ENCODE assay signal across 8 cellular contexts in the genomic region with DNA sequence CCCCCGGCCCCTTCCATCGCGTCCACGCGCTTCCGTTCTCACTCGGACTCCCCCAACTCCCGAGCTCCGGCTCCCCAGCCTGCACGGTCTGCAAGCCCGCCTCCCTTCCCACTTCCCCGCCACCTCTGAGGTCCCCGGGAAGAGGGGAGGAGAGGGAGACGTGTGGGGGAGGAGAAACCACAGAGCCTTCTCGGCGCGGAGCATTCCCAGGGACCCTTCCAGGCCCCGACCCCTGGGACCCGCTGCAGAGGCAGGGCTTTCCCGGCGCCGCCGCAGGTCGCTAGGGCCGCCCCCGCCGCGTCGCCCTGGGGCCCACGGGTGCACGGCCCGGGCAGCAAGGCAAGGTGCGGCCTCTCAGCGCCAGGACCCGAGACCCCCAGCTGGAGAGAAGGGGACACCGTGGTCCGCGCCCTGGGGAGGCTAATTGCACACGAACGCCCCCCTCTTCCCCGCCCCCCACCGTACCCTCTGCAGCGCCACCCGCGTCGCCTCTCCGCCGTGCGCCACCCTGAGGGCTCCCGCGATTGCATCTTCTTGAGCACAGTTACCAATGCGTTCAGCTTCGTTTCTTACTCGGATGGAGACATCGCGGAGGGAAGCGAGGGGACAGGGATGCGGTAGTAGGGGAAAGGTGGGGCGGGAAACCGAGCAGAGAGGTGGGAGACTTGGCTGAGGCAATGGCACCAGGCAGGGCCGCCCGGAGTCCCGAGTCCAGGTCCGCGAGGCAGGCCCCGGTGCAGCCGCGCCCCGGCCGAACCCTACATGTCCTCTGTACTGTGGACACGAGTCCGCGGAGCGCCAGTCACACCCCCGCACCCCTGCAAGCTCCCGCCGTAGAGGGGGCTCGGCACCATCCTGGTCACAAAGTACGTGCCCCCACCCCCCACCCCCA. TPM values are rescaled to one million over a fixed set of nuclear protein-coding genes. Genes with fewer than 3 reads are reported as not detected.
DNase-seq lines count a peak whose midpoint lies in the region; ATAC-seq, FAIRE-seq and TF ChIP-seq lines count a peak whose summit lies in the region.

No MANE protein-coding gene starts in this region.

- TF ChIP-seq EP300 in H1 (IDR thresholded peaks at IDR 0.05; ENCODE audit: borderline replicate concordance in 1 of 2, low read depth in 2 of 2, low read length in 2 of 2) = no peak

- peaks cover 12% of the 10 kb centered on the region for H3K4me1 Mint-ChIP-seq in activated CD4-positive, alpha-beta memory T cell treated with anti-CD3 and anti-CD28 coated beads for 36 hours (ENCODE audit: low read depth)

- H3K36me3 Mint-ChIP-seq in activated CD4-positive, alpha-beta memory T cell treated with anti-CD3 and anti-CD28 coated beads for 36 hours = no peaks in the 10 kb centered on the region

- H2BK5ac ChIP-seq in H1 (ENCODE audit: low read depth, low read length) (peak overlapping the region; percentile 80), mesendoderm (ENCODE audit: low read length) (peak overlapping the region; percentile 92)

- H3K23ac ChIP-seq in H1 (ENCODE audit: insufficient read length) (no peak overlapping the region), mesendoderm (ENCODE audit: low read length) (peak overlapping the region; percentile 92)

- peak overlapping the region; percentile 98 for H4K91ac ChIP-seq in H1 (replicated peaks; ENCODE audit: insufficient read length, low read length)

- peak overlapping the region; percentile 71 for H3K4me3 Mint-ChIP-seq in activated CD4-positive, alpha-beta memory T cell treated with anti-CD3 and anti-CD28 coated beads for 36 hours

- no peak overlapping the region for H2BK15ac ChIP-seq in H1 (ENCODE audit: low read length)
- H2BK15ac ChIP-seq in mesendoderm (replicated peaks; ENCODE audit: low read depth) = no peak overlapping the region

- no peaks in the 10 kb centered on the region for H3K9me3 ChIP-seq in H1 (ENCODE audit: insufficient read depth in 2 of 2, low read depth in 1 of 2, low read length in 1 of 2)
- no peaks in the 10 kb centered on the region for H3K9me3 ChIP-seq in stomach smooth muscle (ENCODE audit: control insufficient read depth in 2 of 2, low read length in 2 of 2)

- H2AFZ ChIP-seq in H1 (ENCODE audit: low read length) = no peak overlapping the region

- intact Hi-C loops in activated CD4-positive, alpha-beta memory T cell treated with anti-CD3 and anti-CD28 coated beads for 36 hours (cut with micrococcal nuclease) = loop anchor here (2.0 to 10.0 kb wide), 3 partner anchors 181 to 1568 kb away; no protein-coding TSS in a partner anchor

- H3K4me2 ChIP-seq in H1 (ENCODE audit: insufficient read depth in 1 of 2, low read depth in 2 of 2, low read length in 2 of 2) (peak overlapping the region; percentile 90 to 92), mesendoderm (ENCODE audit: low read length) (peak overlapping the region; percentile 66)

- H3K4me1 ChIP-seq in H1 (replicated peaks in 1 of 4; ENCODE audit: control insufficient read depth in 3 of 4, insufficient read depth in 4 of 4, low read length in 3 of 4) (peaks cover 7 to 35% (median 21%) of the 10 kb centered on the region in 4 experiments), mesendoderm (ENCODE audit: control insufficient read depth, low read depth, low read length) (peaks cover 8% of the 10 kb centered on the region), stomach smooth muscle (ENCODE audit: control insufficient read depth, insufficient read depth, low read length) (peaks cover 19% of the 10 kb centered on the region)

- H4K5ac ChIP-seq in H1 (ENCODE audit: insufficient read length, low read depth, low read length) (peak overlapping the region; percentile 95), mesendoderm (ENCODE audit: low read length) (no peak overlapping the region)

- peak; percentile 52 for ATAC-seq in HG02642 (IDR thresholded peaks at IDR 0.05; ENCODE audit: poor library complexity, unreplicated experiment)

- H3K4ac ChIP-seq in H1 (replicated peaks; ENCODE audit: insufficient read length, low read depth, low read length) = peak overlapping the region; percentile 99
- peak overlapping the region; percentile 98 for H3K4ac ChIP-seq in mesendoderm (ENCODE audit: low read depth, low read length)

- no peaks in the 10 kb centered on the region for H4K20me1 ChIP-seq in H1 (replicated peaks in 1 of 2; ENCODE audit: control insufficient read depth in 1 of 2, insufficient read depth in 2 of 2, low read length in 2 of 2)

- peaks cover 33% of the 10 kb centered on the region; the same call in 1 of the 2 replicates for H3K23me2 ChIP-seq in H1 (ENCODE audit: low read depth, low read length)

- H2BK12ac ChIP-seq in H1 (ENCODE audit: low read depth, low read length) = peak overlapping the region; percentile 69; the same call in 1 of the 2 replicates

- H3K4me3 ChIP-seq in H1 (ENCODE audit: extremely low read depth in 1 of 4, insufficient read depth in 2 of 4, low read depth in 3 of 4, low read length in 4 of 4) (peak overlapping the region; percentile 48 to 88 (median 70)), mesendoderm (ENCODE audit: low read length) (peak overlapping the region; percentile 87), stomach smooth muscle (ENCODE audit: low read length in 2 of 2) (peak overlapping the region; percentile 84 to 88)

- H2BK120ac ChIP-seq in H1 (replicated peaks; ENCODE audit: low read depth, low read length) = peak overlapping the region; percentile 56
- H2BK120ac ChIP-seq in mesendoderm (ENCODE audit: low read depth, low read length) = peak overlapping the region; percentile 56

- H2AK5ac ChIP-seq in H1 (ENCODE audit: low read depth, low read length) = no peak overlapping the region
- H2AK5ac ChIP-seq in mesendoderm (ENCODE audit: low read length) = peak overlapping the region; percentile 64

- no peaks in the 10 kb centered on the region for H3K9me3 Mint-ChIP-seq in activated CD4-positive, alpha-beta memory T cell treated with anti-CD3 and anti-CD28 coated beads for 36 hours

- H3K36me3 ChIP-seq in H1 (ENCODE audit: control insufficient read depth in 2 of 4, insufficient read depth in 4 of 4, low read length in 3 of 4) (no peaks in the 10 kb centered on the region), mesendoderm (ENCODE audit: control insufficient read depth, insufficient read depth, low read length) (no peaks in the 10 kb centered on the region), stomach smooth muscle (ENCODE audit: control insufficient read depth in 2 of 2, insufficient read depth in 2 of 2, low read length in 2 of 2) (no peaks in the 10 kb centered on the region)

- peak overlapping the region; percentile 96 for H4K8ac ChIP-seq in H1 (ENCODE audit: extremely low read depth, insufficient read depth, low read length)
- no peak overlapping the region for H4K8ac ChIP-seq in mesendoderm (ENCODE audit: low read depth, low read length)

- peak; percentile 5 to 9; a peak in 1 of 4 replicates for TF ChIP-seq RAD21 in H1 (IDR thresholded peaks at IDR 0.05 in 1 of 2, conservative IDR thresholded peaks at IDR 0.05 in 1 of 2; ENCODE audit: low read depth in 2 of 2, low read length in 2 of 2)

- TF ChIP-seq POLR2A in H1 (IDR thresholded peaks at IDR 0.05; ENCODE audit: control extremely low read depth in 1 of 2, low read depth in 2 of 2, low read length in 2 of 2) = peak in 1 of 2 experiments; percentile 73; a peak in 1 of 3 replicates

- H3K79me2 ChIP-seq in H1 (ENCODE audit: control insufficient read depth in 1 of 2, insufficient read depth in 2 of 2, low read length in 2 of 2) = peaks cover 0 to 31% of the 10 kb centered on the region in 2 experiments; a peak in 2 of 4 replicates
- peaks cover 5% of the 10 kb centered on the region for H3K79me2 ChIP-seq in mesendoderm (ENCODE audit: control insufficient read depth, insufficient read depth, low read length)

- FAIRE-seq in H1 (lab: Jason Lieb, UNC) = no peak

- no peak overlapping the region for H3K27ac Mint-ChIP-seq in activated CD4-positive, alpha-beta memory T cell treated with anti-CD3 and anti-CD28 coated beads for 36 hours

- H3K27me3 ChIP-seq in H1 (replicated peaks in 1 of 4; ENCODE audit: control insufficient read depth in 3 of 4, extremely low read depth in 1 of 4, insufficient read depth in 3 of 4, low read length in 3 of 4) = peaks cover 5 to 24% (median 15%) of the 10 kb centered on the region in 4 experiments; a peak in 6 of 7 replicates
- H3K27me3 ChIP-seq in mesendoderm (ENCODE audit: insufficient read depth, low read length, poor library complexity) = peaks cover 3% of the 10 kb centered on the region
- peaks cover 0 to 3% of the 10 kb centered on the region in 2 donors for H3K27me3 ChIP-seq in stomach smooth muscle (ENCODE audit: control insufficient read depth in 1 of 2, insufficient read depth in 2 of 2, low read length in 2 of 2)

- 1% methylated on average over 28 of the region's 79 CpGs; no CpG with 5 or more reads in 1 of the 2 experiments for WGBS in H1 (ENCODE audit: extremely low coverage in 1 of 2, insufficient coverage in 1 of 2, insufficient read length in 1 of 2, insufficient replicate concordance in 2 of 2, low coverage in 1 of 2, low lambda C conversion rate in 2 of 2, missing lambda C conversion rate in 1 of 2), 2 experiments
- WGBS in mesendoderm (ENCODE audit: extremely low coverage, insufficient coverage, low lambda C conversion rate) = no CpG with 5 or more reads among the region's 79 CpGs

- H2BK20ac ChIP-seq in H1 (ENCODE audit: low read length) = no peak overlapping the region

- CTCF ChIA-PET in activated CD4-positive, alpha-beta memory T cell treated with anti-CD3 and anti-CD28 coated beads for 36 hours (lab: Charles Lee) = interaction anchor here (0.6 to 3.7 kb wide), 29 partner anchors 9 to 1492 kb away, joined by 3 to 43 read pairs (median 5); a partner anchor contains a TSS
- CTCF ChIA-PET in H1 (lab: Charles Lee; ENCODE audit: partially characterized antibody) = interaction anchor here (0.6 to 6.2 kb wide), 30 partner anchors 9 to 457 kb away, joined by 3 to 46 read pairs (median 4); no protein-coding TSS in a partner anchor

- peaks cover 51% of the 10 kb centered on the region for H3K27me3 Mint-ChIP-seq in activated CD4-positive, alpha-beta memory T cell treated with anti-CD3 and anti-CD28 coated beads for 36 hours

- DNase-seq in SIG-M5 treated with dmso at 0.1 percent for 504 hours (lab: John Stamatoyannopoulos, UW; ENCODE audit: unreplicated experiment) = peak; percentile 65
- DNase-seq in SIG-M5 (lab: John Stamatoyannopoulos, UW) = no peak
- DNase-seq in NCI-H1930 (lab: John Stamatoyannopoulos, UW) = peak; percentile 3 to 34
- DNase-seq in activated CD4-positive, alpha-beta memory T cell treated with anti-CD3 and anti-CD28 coated beads for 36 hours = peak; percentile 67
- peak in 1 of 2 experiments; percentile 83 for DNase-seq in H1 (ENCODE audit: low read depth in 1 of 2, low spot score in 2 of 2)
- peak; percentile 82 for DNase-seq in mesendoderm

- H3K79me1 ChIP-seq in H1 (ENCODE audit: low read depth, low read length) = no peaks in the 10 kb centered on the region
- H3K79me1 ChIP-seq in mesendoderm (ENCODE audit: low read length) = no peaks in the 10 kb centered on the region

- H3K14ac ChIP-seq in H1 (ENCODE audit: insufficient read length) = no peak overlapping the region

- peak overlapping the region; percentile 98 for H3K56ac ChIP-seq in H1 (replicated peaks; ENCODE audit: insufficient read length, low read depth, low read length)
- peak overlapping the region; percentile 99 for H3K56ac ChIP-seq in mesendoderm (ENCODE audit: low read length)

- H3K27ac ChIP-seq in H1 (ENCODE audit: low read depth, low read length) = peak overlapping the region; percentile 86
- peak overlapping the region; percentile 97 for H3K27ac ChIP-seq in mesendoderm (ENCODE audit: low read depth, low read length)
- no peak overlapping the region for H3K27ac ChIP-seq in stomach smooth muscle (ENCODE audit: low read length)

- POLR2A ChIA-PET in activated CD4-positive, alpha-beta memory T cell treated with anti-CD3 and anti-CD28 coated beads for 36 hours (lab: Charles Lee) = interaction anchor here (0.5 to 1.3 kb wide), 5 partner anchors 21 to 222 kb away, joined by 3 to 7 read pairs (median 3); a partner anchor contains a TSS
- POLR2A ChIA-PET in H1 (lab: Charles Lee; ENCODE audit: partially characterized antibody) = interaction anchor here (0.6 to 12.9 kb wide), 18 partner anchors 10 to 461 kb away, joined by 3 to 322 read pairs (median 4); a partner anchor contains a TSS

- H3K9ac ChIP-seq in H1 (replicated peaks in 1 of 4; ENCODE audit: extremely low read depth in 1 of 4, low read depth in 3 of 4, low read length in 3 of 4) (peak overlapping the region; percentile 31 to 93 (median 80)), mesendoderm (ENCODE audit: low read length) (peak overlapping the region; percentile 98), stomach smooth muscle (ENCODE audit: low read length in 2 of 2) (peak overlapping the region; percentile 13 to 45)

- H3K18ac ChIP-seq in H1 (ENCODE audit: extremely low read depth, low read length) = peak overlapping the region; percentile 99
- peak overlapping the region; percentile 93 for H3K18ac ChIP-seq in mesendoderm (ENCODE audit: low read length)

- peak in 1 of 3 experiments; percentile 42; a peak in 1 of 4 replicates for TF ChIP-seq CTCF in H1 (IDR thresholded peaks at IDR 0.05; ENCODE audit: control extremely low read depth in 1 of 3, insufficient read depth in 1 of 3, low read depth in 1 of 3, low read length in 3 of 3)

RNA-seq across cellular contexts. Expression of a gene that starts 29.0 kb away (rescaled TPM):
- under 1 TPM; 0.07 to 0.21 TPM for total RNA-seq in activated CD4-positive, alpha-beta memory T cell treated with anti-CD3 and anti-CD28 coated beads for 36 hours
- total RNA-seq in H1 (2021; fragmentation: NEBNext Ultra II Directional; extraction: Animal tissue kit (Norgen Biotek cat#: 25700)) = 8.0 and 8.2 TPM in 2 replicates
- polyA plus RNA-seq in H1 (2011; rRNA removed) = 1.5 and 2.2 TPM in 2 replicates
- 2.5 TPM for polyA plus RNA-seq in H1 (2011; cell fraction: cytosol; rRNA removed)
- polyA plus RNA-seq in H1 (2011; cell fraction: nucleus; rRNA removed) = 2.5 TPM
- 4.3 to 6.0 TPM (median 4.5 TPM) in 4 replicates for polyA plus RNA-seq in H1 (2012, experiment 1 of 2)
- polyA plus RNA-seq in H1 (2012, experiment 2 of 2) = 1.7 TPM
- polyA plus RNA-seq in H1 (2013, experiment 1 of 2) = 2.1 TPM
- 1.8 TPM for polyA plus RNA-seq in H1 (2013, experiment 2 of 2)
- 3.4 and 4.2 TPM in 2 replicates for polyA minus RNA-seq in H1 (2011; rRNA and poly(A)+ RNA removed)
- polyA minus RNA-seq in H1 (2011; cell fraction: cytosol; rRNA and poly(A)+ RNA removed) = 5.3 TPM
- polyA minus RNA-seq in H1 (2011; cell fraction: nucleus; rRNA and poly(A)+ RNA removed) = 4.9 TPM
- 1.6 TPM for polyA plus RNA-seq in mesendoderm (2013, experiment 1 of 2)
- polyA plus RNA-seq in mesendoderm (2013, experiment 2 of 2) = 1.7 TPM

RNA-seq across cellular contexts. Expression of a gene that starts 37.5 kb away (rescaled TPM):
- 10 to 100 TPM; 32.8 to 35.4 TPM for total RNA-seq in activated CD4-positive, alpha-beta memory T cell treated with anti-CD3 and anti-CD28 coated beads for 36 hours
- 53.1 and 56.9 TPM in 2 replicates for total RNA-seq in H1 (2021; fragmentation: NEBNext Ultra II Directional; extraction: Animal tissue kit (Norgen Biotek cat#: 25700))
- polyA plus RNA-seq in H1 (2011; rRNA removed) = 36.1 and 62.1 TPM in 2 replicates
- 51.8 TPM for polyA plus RNA-seq in H1 (2011; cell fraction: cytosol; rRNA removed)
- polyA plus RNA-seq in H1 (2011; cell fraction: nucleus; rRNA removed) = 65.3 TPM
- polyA plus RNA-seq in H1 (2012, experiment 1 of 2) = 34.7 to 47.4 TPM (median 38.7 TPM) in 4 replicates
- 7.2 TPM for polyA plus RNA-seq in H1 (2012, experiment 2 of 2)
- polyA plus RNA-seq in H1 (2013, experiment 1 of 2) = 28.1 TPM
- polyA plus RNA-seq in H1 (2013, experiment 2 of 2) = 31.0 TPM
- polyA minus RNA-seq in H1 (2011; rRNA and poly(A)+ RNA removed) = 123 and 154 TPM in 2 replicates
- 34.3 TPM for polyA minus RNA-seq in H1 (2011; cell fraction: cytosol; rRNA and poly(A)+ RNA removed)
- 116 TPM for polyA minus RNA-seq in H1 (2011; cell fraction: nucleus; rRNA and poly(A)+ RNA removed)
- polyA plus RNA-seq in mesendoderm (2013, experiment 1 of 2) = 37.4 TPM
- polyA plus RNA-seq in mesendoderm (2013, experiment 2 of 2) = 40.3 TPM

Comparison
In these comparisons a context has a peak if more than half of its experiments do, and no peak if none do; other contexts are left out.
1. H3K9ac ChIP-seq: peak in every context shown above with its lines; median percentile 98 in mesendoderm; 80 in H1; 29 in stomach smooth muscle.